Comparison of ENCODE assay signal across 4 cellular contexts in the genomic region with DNA sequence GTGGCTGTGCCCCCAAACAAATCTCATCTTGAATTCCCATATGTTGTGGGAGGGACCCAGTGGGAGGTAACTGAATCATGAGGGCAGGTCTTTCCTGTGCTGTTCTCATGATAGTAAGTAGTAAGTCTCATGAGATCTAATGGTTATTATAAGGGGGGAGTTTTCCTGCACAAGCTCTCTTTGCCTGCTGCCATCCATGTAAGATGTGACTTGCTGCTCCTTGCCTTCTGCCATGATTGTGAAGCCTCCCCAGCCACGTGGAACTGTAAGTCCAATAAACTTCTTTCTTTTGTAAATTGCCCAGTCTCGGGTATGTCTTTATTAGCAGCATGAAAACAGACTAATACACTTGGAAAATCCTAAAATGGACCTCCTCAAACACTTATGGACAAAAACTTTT.
DNase-seq lines count a peak whose midpoint lies in the region; ATAC-seq, FAIRE-seq and TF ChIP-seq lines count a peak whose summit lies in the region.
"Not testable (repeated sequence)": the region's sequence is repeated elsewhere in the genome, so short reads cannot be mapped to it uniquely, and the experiment has no call there.

No MANE protein-coding gene starts in this region.

- ATAC-seq in K562, HepG2: not testable (repeated sequence)

- POLR2A ChIA-PET in HEK293 (lab: Yijun Ruan, JAX); K562 (lab: Yijun Ruan, JAX): not testable (repeated sequence)
- POLR2A ChIA-PET in HepG2 (lab: Yijun Ruan, JAX), result interaction anchor here (1.8 kb wide), 1 partner anchor 82 kb away, joined by 6 read pairs; the partner anchor contains the start of gene ROCK2

- TF ChIP-seq RAD21 in K562 (CRISPR knock-in tag; conservative IDR thresholded peaks at IDR 0.05 in 1 of 2, IDR thresholded peaks at IDR 0.05 in 1 of 2); HepG2 (CRISPR knock-in tag; IDR thresholded peaks at IDR 0.05): not testable (repeated sequence)

- H3K9me1 ChIP-seq in K562 (ENCODE audit: control insufficient read depth, insufficient read depth, low read length), result not testable (repeated sequence)

- not testable (repeated sequence) for BruUV-seq in K562 (replicated peaks; lab: Mats Ljungman, UMichigan); HepG2 (replicated peaks; lab: Mats Ljungman, UMichigan)

- H3K36me3 ChIP-seq in HEK293 (ENCODE audit: control insufficient read depth in 2 of 2, insufficient read depth in 1 of 2, low read length in 2 of 2); K562 (ENCODE audit: control insufficient read depth, insufficient read depth, low read length); neural progenitor cell: not testable (repeated sequence)
- peaks cover 8 to 41% of the 10 kb centered on the region in 2 experiments for H3K36me3 ChIP-seq in HepG2 (replicated peaks in 1 of 2; ENCODE audit: control insufficient read depth in 1 of 2, insufficient read depth in 2 of 2, low read length in 2 of 2)

- CTCF ChIA-PET in HEK293 (lab: Yijun Ruan, JAX), result interaction anchor here (1.1 kb wide), 1 partner anchor 156 kb away, joined by 4 read pairs; no protein-coding TSS in a partner anchor
- CTCF ChIA-PET in K562 (lab: Yijun Ruan, JAX; ENCODE audit: low intra/inter-chr PET ratio); HepG2 (lab: Yijun Ruan, JAX; ENCODE audit: low intra/inter-chr PET ratio, low total read pairs): not testable (repeated sequence)

- H2AFZ ChIP-seq in K562 (ENCODE audit: low read depth, low read length); HepG2 (ENCODE audit: low read length); neural progenitor cell (replicated peaks): not testable (repeated sequence)

- H3K9me3 ChIP-seq in HEK293 (ENCODE audit: control insufficient read depth, insufficient read depth, low read depth, low read length); K562 (replicated peaks; ENCODE audit: control insufficient read depth, insufficient read depth, low read depth, low read length); HepG2 (ENCODE audit: low read length); neural progenitor cell (ENCODE audit: low read depth): not testable (repeated sequence)

- H3K4me3 ChIP-seq in HEK293 (ENCODE audit: low read depth, low read length); K562; HepG2 (replicated peaks in 1 of 3; ENCODE audit: insufficient read depth in 1 of 3, low read depth in 2 of 3, low read length in 3 of 3); neural progenitor cell: not testable (repeated sequence)

- H3K79me2 ChIP-seq in K562 (ENCODE audit: control insufficient read depth, insufficient read depth, low read length) (peaks cover 14% of the 10 kb centered on the region), HepG2 (ENCODE audit: insufficient read depth, low read length) (peaks cover 87% of the 10 kb centered on the region)
- H3K79me2 ChIP-seq in neural progenitor cell (ENCODE audit: low read depth), result not testable (repeated sequence)

- H3K27ac Mint-ChIP-seq in neural progenitor cell, result peak overlapping the region; percentile 71

- not testable (repeated sequence) for FAIRE-seq in K562 (lab: Jason Lieb, UNC); HepG2 (lab: Jason Lieb, UNC)

- H3F3A ChIP-seq in neural progenitor cell (ENCODE audit: low read depth), result not testable (repeated sequence)

- not testable (repeated sequence) for H3K27ac ChIP-seq in HEK293 (ENCODE audit: extremely low read depth, low read depth, low read length); K562 (ENCODE audit: extremely low read depth, low read depth, low read length); HepG2 (ENCODE audit: extremely low read length, insufficient read depth, low read length); neural progenitor cell

- not testable (repeated sequence) for H3K27me3 ChIP-seq in K562 (ENCODE audit: control insufficient read depth in 2 of 2, insufficient read depth in 2 of 2, low read length in 2 of 2); HepG2 (ENCODE audit: control insufficient read depth in 1 of 2, insufficient read depth in 2 of 2, low read length in 2 of 2); neural progenitor cell

- not testable (repeated sequence) for H3K4me3 Mint-ChIP-seq in neural progenitor cell

- not testable (repeated sequence) for H3K9ac ChIP-seq in K562 (ENCODE audit: insufficient read depth in 1 of 2, low read depth in 2 of 2, low read length in 2 of 2); HepG2 (ENCODE audit: insufficient read depth, low read depth, low read length); neural progenitor cell

- intact Hi-C loops in K562 (cut with micrococcal nuclease), result not testable (repeated sequence)
- intact Hi-C loops in HepG2 (cut with micrococcal nuclease; ENCODE audit: unreplicated experiment), result loop anchor here (5.0 kb wide), 1 partner anchor 40 kb away; no protein-coding TSS in a partner anchor

- TF ChIP-seq CTCF in HEK293 (tag by site-specific recombination; IDR thresholded peaks at IDR 0.05); K562 (IDR thresholded peaks at IDR 0.05 in 2 of 3, conservative IDR thresholded peaks at IDR 0.05 in 1 of 3; ENCODE audit: insufficient read depth in 2 of 3, low read depth in 1 of 3, low read length in 3 of 3); HepG2 (CRISPR knock-in tag; IDR thresholded peaks at IDR 0.05); neural progenitor cell (IDR thresholded peaks at IDR 0.05): not testable (repeated sequence)

- not testable (repeated sequence) for H4K20me1 ChIP-seq in K562 (replicated peaks; ENCODE audit: control insufficient read depth, insufficient read depth, low read length); neural progenitor cell (ENCODE audit: low read depth)
- H4K20me1 ChIP-seq in HepG2 (ENCODE audit: insufficient read depth, low read length), result peaks cover 53% of the 10 kb centered on the region

- not testable (repeated sequence) for H3K4me2 ChIP-seq in K562 (ENCODE audit: insufficient read depth, low read length); HepG2 (ENCODE audit: low read depth, low read length); neural progenitor cell

- 77% methylated on average over 2 of the region's 2 CpGs for WGBS in K562 (ENCODE audit: insufficient coverage, low coverage, missing lambda C conversion rate)
- WGBS in HepG2 (ENCODE audit: low lambda C conversion rate), result 98% methylated on average over 2 of the region's 2 CpGs

- H3K9me3 Mint-ChIP-seq in neural progenitor cell, result not testable (repeated sequence)

- H3K36me3 Mint-ChIP-seq in neural progenitor cell, result peaks cover 35% of the 10 kb centered on the region

- in situ Hi-C loops in K562 (cut with MboI); HepG2 (cut with HindIII; ENCODE audit: extremely low pct_ligation_motif_present, low pct_unique_long_range_greater_than_20kb): not testable (repeated sequence)

- TF ChIP-seq POLR2A in K562 (conservative IDR thresholded peaks at IDR 0.05); HepG2 (IDR thresholded peaks at IDR 0.05; ENCODE audit: insufficient read depth in 1 of 2, low read depth in 2 of 2, low read length in 2 of 2): not testable (repeated sequence)

- not testable (repeated sequence) for H3K4me1 Mint-ChIP-seq in neural progenitor cell

- not testable (repeated sequence) for H3K4me1 ChIP-seq in HEK293 (ENCODE audit: control insufficient read depth, insufficient read depth, low read length); K562 (replicated peaks in 1 of 2; ENCODE audit: control insufficient read depth in 2 of 2, insufficient read depth in 2 of 2, low read length in 2 of 2); HepG2 (ENCODE audit: insufficient read depth, low read length); neural progenitor cell

- TF ChIP-seq EP300 in K562 (IDR thresholded peaks at IDR 0.05; ENCODE audit: low read length); HepG2 (IDR thresholded peaks at IDR 0.05; ENCODE audit: low read depth in 2 of 2, low read length in 2 of 2); HepG2 (CRISPR knock-in tag; IDR thresholded peaks at IDR 0.05; ENCODE audit: borderline replicate concordance): not testable (repeated sequence)

- DNase-seq in K562 (ENCODE audit: extremely low read depth in 1 of 4, low spot score in 3 of 4); HepG2 (ENCODE audit: low spot score); neural progenitor cell (ENCODE audit: low spot score): not testable (repeated sequence)

- H3K27me3 Mint-ChIP-seq in neural progenitor cell (ENCODE audit: insufficient read depth, low read depth), result not testable (repeated sequence)

TF ChIP-seq in HEK293, 187 proteins besides CTCF, POLR2A, EP300 and RAD21:
- TF ChIP-seq SETDB1 (IDR thresholded peaks at IDR 0.05; ENCODE audit: insufficient read length, low read length), result peak; percentile 28

TF ChIP-seq in K562, 482 proteins besides CTCF, POLR2A, EP300 and RAD21:
- TF ChIP-seq ZNF431 (CRISPR knock-in tag; IDR thresholded peaks at IDR 0.05), result peak; percentile 98
TF ChIP-seq in K562: peak in this region for 1; not testable (repeated sequence) for 481.

TF ChIP-seq in HepG2, 621 proteins besides CTCF, POLR2A, EP300 and RAD21:
- TF ChIP-seq ZNF431 (CRISPR knock-in tag; IDR thresholded peaks at IDR 0.05; ENCODE audit: borderline replicate concordance, low read depth), result peak; percentile 99
